Comparison of ENCODE assay signal across 11 cellular contexts in genomic region chr11:120565436-120566155, GRCh38. TPM values are rescaled to one million over a fixed set of nuclear protein-coding genes. Genes with fewer than 3 reads are reported as not detected.
DNase-seq lines count a peak whose midpoint lies in the region; TF ChIP-seq lines count a peak whose summit lies in the region.
"Had no signal": no experiment of that assay in that cellular context is flagged by ENCODE, and none has a peak within 500 bp of the region (broad histone marks: within the 10 kb centered on the region; RNA-seq: fewer than 3 reads in every experiment).

No MANE protein-coding gene starts in this region.

- H3K27ac ChIP-seq in H9 (ENCODE audit: insufficient read length, low read depth, low read length) (no peak overlapping the region), WERI-Rb-1 (peak overlapping the region; percentile 67), iPS-18a (ENCODE audit: low read length) (no peak overlapping the region)

- no peak overlapping the region for H2BK120ac ChIP-seq in H9 (ENCODE audit: low read depth, low read length, poor library complexity, severe bottlenecking)

- H3K9ac ChIP-seq in H9 (ENCODE audit: extremely low read depth, insufficient read length, low read length) = no peak overlapping the region
- no peak overlapping the region for H3K9ac ChIP-seq in iPS-18a (ENCODE audit: low read length)
- peak overlapping the region; percentile 61 for H3K9ac ChIP-seq in skeletal muscle satellite cell (ENCODE audit: low read depth, low read length)

- no peak overlapping the region for H3K4ac ChIP-seq in H9 (ENCODE audit: low read depth, low read length)

- no peak overlapping the region for H3T11ph ChIP-seq in H9 (ENCODE audit: low read length)

- H3K4me1 ChIP-seq in H9 (ENCODE audit: insufficient read depth, low read length) = no peaks in the 10 kb centered on the region; the same call in 1 of the 2 replicates
- H3K4me1 ChIP-seq in iPS-18a (ENCODE audit: control insufficient read depth, low read depth, low read length) = peaks cover 38% of the 10 kb centered on the region
- peaks cover 23% of the 10 kb centered on the region for H3K4me1 ChIP-seq in skeletal muscle satellite cell (ENCODE audit: control insufficient read depth, insufficient read depth, low read length)

- no peak overlapping the region for H2AFZ ChIP-seq in H9 (ENCODE audit: low read length)

- H3K4me2 ChIP-seq in H9 (ENCODE audit: insufficient read depth, insufficient read length, low read length) (peak overlapping the region; percentile 16), skeletal muscle satellite cell (ENCODE audit: low read length) (peak overlapping the region; percentile 91)

- H3K27me3 ChIP-seq in H9 (ENCODE audit: insufficient read depth, low read length) = peaks cover 5% of the 10 kb centered on the region; the same call in 1 of the 2 replicates
- no peaks in the 10 kb centered on the region for H3K27me3 ChIP-seq in WERI-Rb-1 (ENCODE audit: insufficient read depth, low read depth, severe bottlenecking)
- H3K27me3 ChIP-seq in iPS-18a (ENCODE audit: control insufficient read depth, insufficient read depth, low read length) = peaks cover 52% of the 10 kb centered on the region
- peaks cover 22% of the 10 kb centered on the region for H3K27me3 ChIP-seq in skeletal muscle satellite cell (ENCODE audit: control insufficient read depth, insufficient read depth, low read length)

- no peak overlapping the region; a peak in 1 of 7 replicates for H3K27ac Mint-ChIP-seq in H9
- H3K27ac Mint-ChIP-seq: activated naive CD8-positive, alpha-beta T cell treated with anti-CD3 and anti-CD28 coated beads, Interleukin-2, amount 10 ng/mL, durations not matched to agents 7 days and 5 days had no signal

- H3K36me3 ChIP-seq in WERI-Rb-1 (no peaks in the 10 kb centered on the region), iPS-18a (ENCODE audit: control insufficient read depth, low read depth, low read length) (no peaks in the 10 kb centered on the region), skeletal muscle satellite cell (ENCODE audit: insufficient read depth, low read length) (no peaks in the 10 kb centered on the region)

- H4K8ac ChIP-seq in H9 (replicated peaks; ENCODE audit: insufficient read length, low read depth, low read length) = no peak overlapping the region

- no peak for TF ChIP-seq CTCF in H9 (conservative IDR thresholded peaks at IDR 0.05)
- no peak for TF ChIP-seq CTCF in WERI-Rb-1 (IDR thresholded peaks at IDR 0.05; ENCODE audit: low read depth, low read length)

- H2AK5ac ChIP-seq in H9 (ENCODE audit: insufficient read length, low read length) = no peak overlapping the region

- H3K79me2 ChIP-seq in H9 (ENCODE audit: insufficient read depth, low read length) = no peaks in the 10 kb centered on the region

- H3K36me3 Mint-ChIP-seq in H9 (ENCODE audit: insufficient read depth in 1 of 3, low read depth in 3 of 3) = no peaks in the 10 kb centered on the region; a peak in 1 of 7 replicates
- H3K36me3 Mint-ChIP-seq: activated naive CD8-positive, alpha-beta T cell treated with anti-CD3 and anti-CD28 coated beads, Interleukin-2, amount 10 ng/mL, durations not matched to agents 7 days and 5 days had no signal

- no peak overlapping the region for H3K23ac ChIP-seq in H9 (ENCODE audit: insufficient read length, low read depth, low read length)

- H2BK5ac ChIP-seq in H9 (ENCODE audit: insufficient read length, low read length) = no peak overlapping the region

- no peak overlapping the region for H4K5ac ChIP-seq in H9 (ENCODE audit: insufficient read length, low read depth, low read length)

- H2BK12ac ChIP-seq in H9 (ENCODE audit: insufficient read length, low read depth, low read length) = no peak overlapping the region

- H2BK20ac ChIP-seq in H9 (ENCODE audit: low read depth, low read length, poor library complexity, severe bottlenecking) = no peak overlapping the region

- DNase-seq in H9 (peak; percentile 26), WERI-Rb-1 (no peak), hepatic stellate cell (ENCODE audit: low spot score) (no peak), cortex of kidney (lab: John Stamatoyannopoulos, UW) (no peak), AML-193 (lab: John Stamatoyannopoulos, UW) (no peak), dedifferentiated amniotic fluid mesenchymal stem cell (ENCODE audit: extremely low spot score) (no peak)
- DNase-seq: Karpas-422, T-helper 9 cell had no signal

- H3K9me3 ChIP-seq in H9 (ENCODE audit: control insufficient read depth, low read depth, low read length) (no peaks in the 10 kb centered on the region), WERI-Rb-1 (ENCODE audit: severe bottlenecking) (no peaks in the 10 kb centered on the region), iPS-18a (ENCODE audit: control insufficient read depth, low read depth, low read length) (no peaks in the 10 kb centered on the region), skeletal muscle satellite cell (replicated peaks; ENCODE audit: low read length) (no peaks in the 10 kb centered on the region)

- H3K4me3 ChIP-seq in WERI-Rb-1 (ENCODE audit: low read depth, low read length) = peak overlapping the region; percentile 15
- peak overlapping the region; percentile 51 for H3K4me3 ChIP-seq in iPS-18a (ENCODE audit: low read length)
- peak overlapping the region; percentile 67 for H3K4me3 ChIP-seq in skeletal muscle satellite cell (ENCODE audit: low read length)

- no peak overlapping the region for H3K14ac ChIP-seq in H9 (ENCODE audit: insufficient read depth, low read length)

- H3K18ac ChIP-seq in H9 (ENCODE audit: insufficient read length, low read depth, low read length) = no peak overlapping the region

- H3K23me2 ChIP-seq in H9 (ENCODE audit: insufficient read length, low read depth, low read length, poor library complexity, severe bottlenecking) = peaks cover 8% of the 10 kb centered on the region

- H3K56ac ChIP-seq in H9 (ENCODE audit: insufficient read length, low read depth, low read length) = no peak overlapping the region

- no peaks in the 10 kb centered on the region for H3K79me1 ChIP-seq in H9 (ENCODE audit: insufficient read depth, low read depth, low read length, poor library complexity, severe bottlenecking)

- H4K91ac ChIP-seq in H9 (ENCODE audit: insufficient read length, low read depth, low read length) = no peak overlapping the region

- H3K4me3 Mint-ChIP-seq in H9 = peak overlapping the region; percentile 54 to 67
- H3K4me3 Mint-ChIP-seq: activated naive CD8-positive, alpha-beta T cell treated with anti-CD3 and anti-CD28 coated beads, Interleukin-2, amount 10 ng/mL, durations not matched to agents 7 days and 5 days had no signal

- H3K9me3 Mint-ChIP-seq in H9 = no peaks in the 10 kb centered on the region
- H3K9me3 Mint-ChIP-seq: activated naive CD8-positive, alpha-beta T cell treated with anti-CD3 and anti-CD28 coated beads, Interleukin-2, amount 10 ng/mL, durations not matched to agents 7 days and 5 days had no signal

- WGBS in H9 (ENCODE audit: extremely low coverage, insufficient read length, low lambda C conversion rate) = no CpG with 5 or more reads among the region's 15 CpGs

- H3K4me1 Mint-ChIP-seq in H9 = peaks cover 48 to 62% of the 10 kb centered on the region in 2 experiments

- no peak overlapping the region for H2BK15ac ChIP-seq in H9 (ENCODE audit: low read depth, low read length)

- peaks cover 64% of the 10 kb centered on the region for H3K27me3 Mint-ChIP-seq in H9 (ENCODE audit: low read depth)

- no peaks in the 10 kb centered on the region for H4K20me1 ChIP-seq in H9 (ENCODE audit: control insufficient read depth, insufficient read depth, insufficient read length)

RNA-seq across cellular contexts. Expression of gene GRIK4, which starts 54.0 kb away (rescaled TPM):
- total RNA-seq in H9 (2021) = 2.2 and 2.3 TPM in 2 replicates
- 0.25 TPM in 1 of 2 replicates, not detected in the other for total RNA-seq in skeletal muscle satellite cell (2012; rRNA removed)
- total RNA-seq: activated naive CD8-positive, alpha-beta T cell treated with anti-CD3 and anti-CD28 coated beads, Interleukin-2, amount 10 ng/mL, durations not matched to agents 7 days and 5 days had no signal

Comparison
In these comparisons a context has a peak if more than half of its experiments do, and no peak if none do; other contexts are left out.
1. H3K4me3 ChIP-seq: peak in every context shown above with its lines; median percentile 67 in skeletal muscle satellite cell; 51 in iPS-18a; 15 in WERI-Rb-1.